Comparison of ENCODE assay signal across 10 cellular contexts in the genomic region with DNA sequence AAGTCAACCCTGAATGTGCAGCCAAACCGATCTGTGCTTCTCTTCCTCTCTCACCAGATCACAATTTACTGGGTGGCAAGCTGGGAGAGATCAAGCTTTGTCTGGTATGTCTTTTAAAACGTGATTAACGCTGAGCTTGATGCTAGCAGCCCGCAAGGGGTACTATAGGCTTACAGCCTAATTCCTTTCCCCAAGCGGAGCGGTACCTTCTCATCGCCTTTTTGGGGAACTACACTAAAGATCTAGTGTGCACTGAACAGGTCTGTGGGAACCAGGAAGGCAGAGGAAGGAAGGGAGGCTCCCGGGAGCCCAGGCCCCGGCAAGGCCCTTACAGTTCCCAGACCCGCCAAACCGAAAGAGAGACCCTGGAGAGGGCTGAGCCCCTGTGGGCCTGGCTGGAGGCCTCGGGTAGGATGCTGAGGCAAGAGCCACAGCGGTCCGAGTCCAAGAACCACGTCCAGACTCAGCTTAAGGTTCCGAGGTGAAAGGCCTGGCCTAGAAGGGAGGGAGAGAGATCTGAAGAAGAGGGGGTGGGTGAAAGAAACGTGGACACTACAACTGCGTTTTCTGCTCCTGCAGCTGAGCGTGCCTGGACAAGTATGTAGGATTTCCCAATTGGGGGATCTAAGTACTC. TPM values are rescaled to one million over a fixed set of nuclear protein-coding genes. Genes with fewer than 3 reads are reported as not detected.
DNase-seq lines count a peak whose midpoint lies in the region; ATAC-seq and TF ChIP-seq lines count a peak whose summit lies in the region.
"Had no signal": no experiment of that assay in that cellular context is flagged by ENCODE, and none has a peak within 500 bp of the region (broad histone marks: within the 10 kb centered on the region; RNA-seq: fewer than 3 reads in every experiment).

No MANE protein-coding gene starts in this region.

- H3T11ph ChIP-seq in H9 (ENCODE audit: low read length): no peak overlapping the region

- H2BK20ac ChIP-seq in H9 (ENCODE audit: low read depth, low read length, poor library complexity, severe bottlenecking): no peak overlapping the region

- no peak overlapping the region for H2BK12ac ChIP-seq in H9 (ENCODE audit: insufficient read length, low read depth, low read length)

- peaks cover 12% of the 10 kb centered on the region for H3K23me2 ChIP-seq in H9 (ENCODE audit: insufficient read length, low read depth, low read length, poor library complexity, severe bottlenecking)

- H3K36me3 ChIP-seq in spleen: no peaks in the 10 kb centered on the region
- no peaks in the 10 kb centered on the region for H3K36me3 ChIP-seq in effector memory CD4-positive, alpha-beta T cell (ENCODE audit: control insufficient read depth, insufficient read depth, low read length)

- H3K27me3 Mint-ChIP-seq in H9 (ENCODE audit: low read depth): no peaks in the 10 kb centered on the region; the same call in 1 of the 2 replicates

- no peak overlapping the region for H3K23ac ChIP-seq in H9 (ENCODE audit: insufficient read length, low read depth, low read length)

- H3K79me2 ChIP-seq in H9 (ENCODE audit: insufficient read depth, low read length): no peaks in the 10 kb centered on the region

- H2AFZ ChIP-seq in H9 (ENCODE audit: low read length): no peak overlapping the region

- H3K79me1 ChIP-seq in H9 (ENCODE audit: insufficient read depth, low read depth, low read length, poor library complexity, severe bottlenecking): no peaks in the 10 kb centered on the region

- peaks cover 80% of the 10 kb centered on the region for H3K27me3 ChIP-seq in H9 (ENCODE audit: insufficient read depth, low read length)
- H3K27me3 ChIP-seq in spleen (replicated peaks in 1 of 7): peaks cover 10 to 97% (median 67%) of the 10 kb centered on the region in 7 donors
- peaks cover 77% of the 10 kb centered on the region for H3K27me3 ChIP-seq in effector memory CD4-positive, alpha-beta T cell (replicated peaks; ENCODE audit: control insufficient read depth, insufficient read depth, low read length, poor library complexity, severe bottlenecking)

- H4K5ac ChIP-seq in H9 (ENCODE audit: insufficient read length, low read depth, low read length): no peak overlapping the region

- intact Hi-C loops in spleen (cut with DNase I; ENCODE audit: low total_unique reads): no loop called here

- no peaks in the 10 kb centered on the region for H3K36me3 Mint-ChIP-seq in H9 (ENCODE audit: insufficient read depth in 1 of 3, low read depth in 3 of 3)

- no peak overlapping the region for H3K27ac Mint-ChIP-seq in H9

- H3K9me3 Mint-ChIP-seq in H9: peaks cover 0 to 3% of the 10 kb centered on the region in 2 experiments; a peak in 3 of 5 replicates

- H3K4me3 Mint-ChIP-seq in H9: peak overlapping the region in 1 of 2 experiments; percentile 64; a peak in 1 of 5 replicates

- no peak overlapping the region for H3K18ac ChIP-seq in H9 (ENCODE audit: insufficient read length, low read depth, low read length)

- no peak overlapping the region for H2BK15ac ChIP-seq in H9 (ENCODE audit: low read depth, low read length)

- H3K4me1 ChIP-seq in H9 (ENCODE audit: insufficient read depth, low read length): no peaks in the 10 kb centered on the region; the same call in 1 of the 2 replicates
- peaks cover 18 to 56% (median 40%) of the 10 kb centered on the region in 6 donors for H3K4me1 ChIP-seq in spleen
- H3K4me1 ChIP-seq in effector memory CD4-positive, alpha-beta T cell (ENCODE audit: control insufficient read depth, insufficient read depth, low read length, poor library complexity, severe bottlenecking): peaks cover 37% of the 10 kb centered on the region

- WGBS in H9 (ENCODE audit: extremely low coverage, insufficient read length, low lambda C conversion rate): no CpG with 5 or more reads among the region's 19 CpGs
- WGBS in spleen, 5 donors: 35 to 48% (median 36%) methylated on average over 19 of the region's 19 CpGs

- H3K4me3 ChIP-seq in spleen: peak overlapping the region in 4 of 8 donors; percentile 52 to 72 (median 58)
- H3K4me3 ChIP-seq in effector memory CD4-positive, alpha-beta T cell (ENCODE audit: insufficient read depth, low read depth, low read length, poor library complexity, severe bottlenecking): no peak overlapping the region

- H4K8ac ChIP-seq in H9 (replicated peaks; ENCODE audit: insufficient read length, low read depth, low read length): no peak overlapping the region

- no peak overlapping the region for H2BK5ac ChIP-seq in H9 (ENCODE audit: insufficient read length, low read length)

- H4K91ac ChIP-seq in H9 (ENCODE audit: insufficient read length, low read depth, low read length): no peak overlapping the region

- H4K20me1 ChIP-seq in H9 (ENCODE audit: control insufficient read depth, insufficient read depth, insufficient read length): no peaks in the 10 kb centered on the region

- ATAC-seq in HG03039 (IDR thresholded peaks at IDR 0.05; ENCODE audit: unreplicated experiment): no peak
- ATAC-seq in HG03025 (IDR thresholded peaks at IDR 0.05; ENCODE audit: low FRiP score, unreplicated experiment): no peak

- no peak overlapping the region for H3K9ac ChIP-seq in H9 (ENCODE audit: extremely low read depth, insufficient read length, low read length)

- H3K4me2 ChIP-seq in H9 (ENCODE audit: insufficient read depth, insufficient read length, low read length): peak overlapping the region; percentile 49

- no peak overlapping the region for H3K56ac ChIP-seq in H9 (ENCODE audit: insufficient read length, low read depth, low read length)

- no peak overlapping the region for H2BK120ac ChIP-seq in H9 (ENCODE audit: low read depth, low read length, poor library complexity, severe bottlenecking)

- peaks cover 14 to 31% of the 10 kb centered on the region in 2 experiments for H3K4me1 Mint-ChIP-seq in H9

- DNase-seq in H9: peak; percentile 39
- DNase-seq in islet precursor cell: peak; percentile 54
- DNase-seq in spleen: no peak
- no peak for DNase-seq in NCI-H1417 treated with DMSO at 0.1 percent for 48 hours (lab: John Stamatoyannopoulos, UW)
- DNase-seq in effector memory CD4-positive, alpha-beta T cell: no peak
- DNase-seq: activated CD4-positive, alpha-beta T cell treated with anti-CD3 and anti-CD28 coated beads for 48 hours; stimulated activated naive CD4-positive, alpha-beta T cell treated with Interleukin-2 at 50 U/mL for 16 hours had no signal

- no peak overlapping the region for H2AK5ac ChIP-seq in H9 (ENCODE audit: insufficient read length, low read length)

- TF ChIP-seq POLR2A in spleen (IDR thresholded peaks at IDR 0.05): no peak

- no peak overlapping the region for H3K4ac ChIP-seq in H9 (ENCODE audit: low read depth, low read length)

- H3K9me3 ChIP-seq in H9 (ENCODE audit: control insufficient read depth, low read depth, low read length) (no peaks in the 10 kb centered on the region), spleen (no peaks in the 10 kb centered on the region)
- H3K9me3 ChIP-seq in effector memory CD4-positive, alpha-beta T cell (ENCODE audit: control insufficient read depth, low read length): no peaks in the 10 kb centered on the region

- TF ChIP-seq CTCF in H9 (conservative IDR thresholded peaks at IDR 0.05) (no peak), spleen (IDR thresholded peaks at IDR 0.05 in 8 of 11, conservative IDR thresholded peaks at IDR 0.05 in 3 of 11) (no peak)

- H3K14ac ChIP-seq in H9 (ENCODE audit: insufficient read depth, low read length): no peak overlapping the region

- H3K27ac ChIP-seq in H9 (ENCODE audit: insufficient read length, low read depth, low read length) (no peak overlapping the region), angular gyrus (ENCODE audit: low read depth, low read length) (peak overlapping the region; percentile 63), spleen (peak overlapping the region in 5 of 8 donors; percentile 76 to 86 (median 82))
- no peak overlapping the region for H3K27ac ChIP-seq in effector memory CD4-positive, alpha-beta T cell (ENCODE audit: insufficient read depth, low read length, poor library complexity, severe bottlenecking)

RNA-seq across cellular contexts. Expression of a gene that starts 2.7 kb away (rescaled TPM):
- total RNA-seq in H9 (2021) (1.7 and 1.9 TPM in 2 replicates), spleen (10 to 100 TPM in 4 of 7 donors, 1 to 10 TPM in 3; 5.9 to 21.6 (median 11.3) TPM)
- 1 to 10 TPM; 6.2 to 8.6 (median 7.6) TPM for polyA plus RNA-seq in spleen

RNA-seq across cellular contexts. Expression of a gene that starts 4.7 kb away (rescaled TPM):
- not detected in 2 replicates for total RNA-seq in H9 (2021)
- total RNA-seq in spleen: 10 to 100 TPM in 6 of 7 donors, 1 to 10 TPM in 1; 9.6 to 28.8 (median 13.6) TPM
- 1 to 10 TPM; 2.0 to 4.4 (median 3.5) TPM for polyA plus RNA-seq in spleen

Comparison
In these comparisons a context has a peak if more than half of its experiments do, and no peak if none do; other contexts are left out.
1. DNase-seq: peak in H9 (single experiment) and islet precursor cell (single experiment); none in spleen (single experiment), NCI-H1417 treated with DMSO at 0.1 percent for 48 hours (single experiment) and effector memory CD4-positive, alpha-beta T cell (0 of 3).
2. H3K27ac ChIP-seq: peak in angular gyrus (single experiment) and spleen (5 of 8); none in H9 (single experiment) and effector memory CD4-positive, alpha-beta T cell (single experiment).